ENCODE assay signal across 30 cellular contexts in the genomic region with DNA sequence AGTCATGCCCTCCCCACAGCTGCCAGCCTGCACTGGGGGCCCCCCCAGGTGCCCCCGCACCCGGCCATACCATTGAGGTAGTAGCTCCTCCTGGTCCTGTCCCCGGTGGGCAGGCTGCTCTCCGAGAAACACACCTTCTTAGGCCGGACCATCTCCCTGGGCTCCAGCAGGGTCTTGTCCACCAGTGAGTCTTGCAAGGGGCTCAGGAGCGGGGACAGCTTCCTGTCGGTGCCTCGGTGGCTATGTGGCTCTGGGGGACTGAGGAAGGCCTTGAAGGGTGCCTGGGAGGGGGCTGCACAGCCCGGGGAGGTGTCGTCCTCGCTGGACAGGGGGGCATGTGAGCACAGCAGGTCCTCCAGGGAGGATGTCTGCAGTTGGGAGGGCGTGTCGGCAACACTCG. TPM values are rescaled to one million over a fixed set of nuclear protein-coding genes. Genes with fewer than 3 reads are reported as not detected.
DNase-seq lines count a peak whose midpoint lies in the region; ATAC-seq, FAIRE-seq and TF ChIP-seq lines count a peak whose summit lies in the region.
"Had no signal": no experiment of that assay in that cellular context is flagged by ENCODE, and none has a peak within 500 bp of the region (broad histone marks: within the 10 kb centered on the region; RNA-seq: fewer than 3 reads in every experiment).

No MANE protein-coding gene starts in this region.

- H3K9ac ChIP-seq in kidney (ENCODE audit: low read length in 2 of 2): no peak overlapping the region
- H3K9ac ChIP-seq: KMS-11 had no signal

- H3K27me3 ChIP-seq in tibial artery: peaks cover 0 to 12% of the 10 kb centered on the region in 2 donors
- H3K27me3 ChIP-seq: pancreas, right lobe of liver had no signal

- no peak overlapping the region for H3K27ac Mint-ChIP-seq in activated T-helper 17 cell treated with anti-CD3 and anti-CD28 coated beads, Interleukin-2, amount 50 U/mL, for 72 hours
- H3K27ac Mint-ChIP-seq: activated naive CD8-positive, alpha-beta T cell; activated T-cell treated with anti-CD3 and anti-CD28 coated beads, Interleukin-2, amount 50 U/mL, for 72 hours; CD8-positive, alpha-beta memory T cell; endodermal cell; WTC11 had no signal

- no peak overlapping the region for H3K4me3 ChIP-seq in kidney (ENCODE audit: low read length in 2 of 2)
- no peak overlapping the region for H3K4me3 ChIP-seq in tibial artery
- H3K4me3 ChIP-seq: pancreas, right lobe of liver had no signal

- peaks cover 3% of the 10 kb centered on the region for H3K27me3 Mint-ChIP-seq in activated T-helper 17 cell treated with anti-CD3 and anti-CD28 coated beads, Interleukin-2, amount 50 U/mL, for 72 hours
- H3K27me3 Mint-ChIP-seq: activated CD8-positive, alpha-beta T cell treated with anti-CD3 and anti-CD28 coated beads for 36 hours; activated naive CD8-positive, alpha-beta T cell had no signal

- no peaks in the 10 kb centered on the region for H3K36me3 ChIP-seq in kidney (ENCODE audit: control insufficient read depth in 1 of 2, insufficient read depth in 2 of 2, low read length in 2 of 2)
- H3K36me3 ChIP-seq in tibial artery: no peaks in the 10 kb centered on the region
- H3K36me3 ChIP-seq: pancreas, right lobe of liver had no signal

- no peak for ATAC-seq in HG03354 (IDR thresholded peaks at IDR 0.05; ENCODE audit: poor library complexity, severe bottlenecking, unreplicated experiment)
- ATAC-seq in activated T-helper 17 cell treated with anti-CD3 and anti-CD28 coated beads, Interleukin-2, amount 50 U/mL, for 72 hours (replicated peaks): no peak
- ATAC-seq: activated CD8-positive, alpha-beta T cell treated with anti-CD3 and anti-CD28 coated beads for 36 hours; activated T-cell treated with anti-CD3 and anti-CD28 coated beads, Interleukin-2, amount 50 U/mL, for 72 hours; WTC11 had no signal

- H3K4me1 ChIP-seq in kidney (ENCODE audit: control insufficient read depth in 1 of 2, insufficient read depth in 1 of 2, low read depth in 1 of 2, low read length in 2 of 2) (no peaks in the 10 kb centered on the region), tibial artery (no peaks in the 10 kb centered on the region)
- H3K4me1 ChIP-seq: pancreas, right lobe of liver had no signal

- no peaks in the 10 kb centered on the region for H3K9me3 Mint-ChIP-seq in activated T-helper 17 cell treated with anti-CD3 and anti-CD28 coated beads, Interleukin-2, amount 50 U/mL, for 72 hours
- H3K9me3 Mint-ChIP-seq: activated CD8-positive, alpha-beta T cell treated with anti-CD3 and anti-CD28 coated beads for 36 hours; activated T-cell treated with anti-CD3 and anti-CD28 coated beads, Interleukin-2, amount 50 U/mL, for 72 hours; endodermal cell had no signal

- no peak for FAIRE-seq in kidney (lab: Jason Lieb, UNC)
- FAIRE-seq: HTR-8/SVneo, pancreas had no signal

- peak; percentile 37 for DNase-seq in activated CD8-positive, alpha-beta memory T cell treated with anti-CD3 and anti-CD28 coated beads for 24 hours
- no peak for DNase-seq in activated CD8-positive, alpha-beta memory T cell treated with anti-CD3 and anti-CD28 coated beads, Interleukin-2, amount 50 U/mL, for 4 hours
- DNase-seq in activated CD8-positive, alpha-beta memory T cell treated with anti-CD3 and anti-CD28 coated beads, Interleukin-2, amount 50 U/mL, for 48 hours: peak; percentile 40
- DNase-seq in kidney: peak; percentile 71
- peak; percentile 17 to 54 for DNase-seq in tibial artery
- DNase-seq in COR-L47 (lab: John Stamatoyannopoulos, UW): no peak
- DNase-seq: 8988T; activated CD8-positive, alpha-beta T cell treated with anti-CD3 and anti-CD28 coated beads for 36 hours; activated T-cell treated with anti-CD3 and anti-CD28 coated beads, Interleukin-2, amount 50 U/mL, for 72 hours; AML-193; DMS79; endodermal cell; HCEC 1CT; kidney glomerular epithelial cell; mesenchymal stem cell; naive B cell; NCI-H146; NCI-H524 treated with DMSO at 0.1 percent for 48 hours; right lobe of liver; RPMI8226; substantia nigra; T1000 had no signal

- no peak overlapping the region for H3K4me3 Mint-ChIP-seq in activated T-helper 17 cell treated with anti-CD3 and anti-CD28 coated beads, Interleukin-2, amount 50 U/mL, for 72 hours
- H3K4me3 Mint-ChIP-seq: activated CD8-positive, alpha-beta T cell treated with anti-CD3 and anti-CD28 coated beads for 36 hours; activated naive CD8-positive, alpha-beta T cell; activated T-cell treated with anti-CD3 and anti-CD28 coated beads, Interleukin-2, amount 50 U/mL, for 72 hours; CD8-positive, alpha-beta memory T cell; endodermal cell; naive B cell; WTC11 had no signal

- no peaks in the 10 kb centered on the region for H3K36me3 Mint-ChIP-seq in activated T-helper 17 cell treated with anti-CD3 and anti-CD28 coated beads, Interleukin-2, amount 50 U/mL, for 72 hours (ENCODE audit: low read depth)
- H3K36me3 Mint-ChIP-seq: activated naive CD8-positive, alpha-beta T cell; naive B cell had no signal

- H3K27ac ChIP-seq in kidney (ENCODE audit: low read depth in 2 of 2, low read length in 2 of 2) (no peak overlapping the region), tibial artery (no peak overlapping the region)
- H3K27ac ChIP-seq: KMS-11, pancreas, right lobe of liver had no signal

- intact Hi-C loops in kidney (cut with DNase I): no loop called here
- intact Hi-C loops in tibial artery (cut with DNase I; ENCODE audit: low total_unique reads): no loop called here

- no peak for TF ChIP-seq CTCF in kidney (IDR thresholded peaks at IDR 0.05; ENCODE audit: borderline replicate concordance, extremely low read depth, insufficient read depth)
- no peak for TF ChIP-seq CTCF in tibial artery (IDR thresholded peaks at IDR 0.05)

- H3K9me3 ChIP-seq in kidney (ENCODE audit: control insufficient read depth in 1 of 2, low read length in 2 of 2): no peaks in the 10 kb centered on the region
- H3K9me3 ChIP-seq in tibial artery: no peaks in the 10 kb centered on the region
- H3K9me3 ChIP-seq: pancreas, right lobe of liver had no signal

- no peaks in the 10 kb centered on the region for H3K4me1 Mint-ChIP-seq in activated T-helper 17 cell treated with anti-CD3 and anti-CD28 coated beads, Interleukin-2, amount 50 U/mL, for 72 hours
- H3K4me1 Mint-ChIP-seq: endodermal cell, WTC11 had no signal

RNA-seq across cellular contexts. Expression of gene FTCD, which starts 12.9 kb away (rescaled TPM):
- total RNA-seq in kidney: 51.6 TPM
- polyA plus RNA-seq in kidney (ENCODE audit: insufficient read depth, low read depth, low replicate concordance): 273 TPM
- total RNA-seq in activated T-helper 17 cell treated with anti-CD3 and anti-CD28 coated beads, Interleukin-2, amount 50 U/mL, for 72 hours: under 1 TPM in 1 of 2 donors, not detected in 1; 0.24 TPM
- total RNA-seq: CD8-positive, alpha-beta memory T cell had no signal
- polyA plus RNA-seq: CD8-positive, alpha-beta memory T cell had no signal

RNA-seq across cellular contexts. Expression of gene SPATC1L, which starts 16.0 kb away (rescaled TPM):
- 8.7 TPM for total RNA-seq in kidney
- polyA plus RNA-seq in kidney (ENCODE audit: insufficient read depth, low read depth, low replicate concordance): 3.7 TPM
- 1 to 10 TPM; 3.8 to 6.7 TPM for total RNA-seq in activated T-helper 17 cell treated with anti-CD3 and anti-CD28 coated beads, Interleukin-2, amount 50 U/mL, for 72 hours

Comparison
In these comparisons a context has a peak if more than half of its experiments do, and no peak if none do; other contexts are left out.
1. DNase-seq: peak in activated CD8-positive, alpha-beta memory T cell treated with anti-CD3 and anti-CD28 coated beads for 24 hours (single experiment), activated CD8-positive, alpha-beta memory T cell treated with anti-CD3 and anti-CD28 coated beads, Interleukin-2, amount 50 U/mL, for 48 hours (single experiment), kidney (single experiment) and tibial artery (2 of 2); none in activated CD8-positive, alpha-beta memory T cell treated with anti-CD3 and anti-CD28 coated beads, Interleukin-2, amount 50 U/mL, for 4 hours (single experiment) and COR-L47 (single experiment).
2. RNA of gene FTCD, which starts 12.9 kb away (total RNA-seq): 51.6 TPM in kidney (single experiment); 0.24 TPM in activated T-helper 17 cell treated with anti-CD3 and anti-CD28 coated beads, Interleukin-2, amount 50 U/mL, for 72 hours; every median in the first group is over 10 times any median in the second.